In genomic region chr6:108168026-108168463, GRCh38 we compare ENCODE assay signal across 14 cellular contexts. TPM values are rescaled to one million over a fixed set of nuclear protein-coding genes. Genes with fewer than 3 reads are reported as not detected.
DNase-seq lines count a peak whose midpoint lies in the region; ATAC-seq, FAIRE-seq and TF ChIP-seq lines count a peak whose summit lies in the region.
"Had no signal": no experiment of that assay in that cellular context is flagged by ENCODE, and none has a peak within 500 bp of the region (broad histone marks: within the 10 kb centered on the region; RNA-seq: fewer than 3 reads in every experiment).

No MANE protein-coding gene starts in this region.

- no peak for TF ChIP-seq CTCF in natural killer cell (IDR thresholded peaks at IDR 0.05)
- no peak for TF ChIP-seq CTCF in upper lobe of right lung (IDR thresholded peaks at IDR 0.05)
- no peak for TF ChIP-seq CTCF in GM10266 (IDR thresholded peaks at IDR 0.05; ENCODE audit: control insufficient read depth, insufficient read depth, low read depth, missing control alignments)

- no peak for FAIRE-seq in GM12892 (lab: Jason Lieb, UNC)
- FAIRE-seq: GM12891 had no signal

- no peak for ATAC-seq in right cardiac atrium
- ATAC-seq in left ventricle myocardium superior: no peak
- ATAC-seq in natural killer cell: peak in 2 of 3 donors; percentile 9 to 27
- peak; percentile 8 for ATAC-seq in upper lobe of right lung
- ATAC-seq in GM18505 (IDR thresholded peaks at IDR 0.05; ENCODE audit: unreplicated experiment): no peak

- no peaks in the 10 kb centered on the region for H3K9me3 Mint-ChIP-seq in natural killer cell
- H3K9me3 Mint-ChIP-seq: activated T-helper 2 cell treated with anti-CD3 and anti-CD28 coated beads, Interferon-gamma antibody, Interleukin-2, Interleukin-4, amounts not matched to agents 10 μg/mL and 5 μg/mL and 100 μg/mL, durations not matched to agents 14 hours and 24 hours and 36 hours had no signal

- WGBS in right cardiac atrium: 33% methylated on average over 28 of the region's 28 CpGs

- no peak overlapping the region for H3K27ac Mint-ChIP-seq in natural killer cell

- intact Hi-C loops in right cardiac atrium (cut with DNase I): no loop called here
- intact Hi-C loops in left ventricle myocardium superior (cut with micrococcal nuclease): no loop called here
- intact Hi-C loops in natural killer cell (cut with micrococcal nuclease): no loop called here
- intact Hi-C loops in upper lobe of right lung (cut with DNase I): no loop called here

- no peak overlapping the region for H3K27ac ChIP-seq in right cardiac atrium (ENCODE audit: low read length)
- peak overlapping the region; percentile 29 for H3K27ac ChIP-seq in cingulate gyrus (ENCODE audit: low read depth, low read length)
- H3K27ac ChIP-seq in upper lobe of right lung: no peak overlapping the region
- H3K27ac ChIP-seq: C4-2B had no signal

- TF ChIP-seq POLR2A in GM18505 (IDR thresholded peaks at IDR 0.05; ENCODE audit: borderline replicate concordance, extremely low read depth, insufficient read depth, insufficient read length): no peak
- no peak for TF ChIP-seq POLR2A in GM12892 (IDR thresholded peaks at IDR 0.05; ENCODE audit: low read depth, low read length)

- H3K9me3 ChIP-seq in right cardiac atrium (ENCODE audit: control insufficient read depth, low read length) (no peaks in the 10 kb centered on the region), upper lobe of right lung (no peaks in the 10 kb centered on the region)

- peak overlapping the region; percentile 33 for H3K4me3 ChIP-seq in right cardiac atrium (ENCODE audit: low read length)
- peak overlapping the region; percentile 26 for H3K4me3 ChIP-seq in upper lobe of right lung

- H3K36me3 Mint-ChIP-seq in natural killer cell: no peaks in the 10 kb centered on the region

- H3K36me3 ChIP-seq in upper lobe of right lung: no peaks in the 10 kb centered on the region

- H3K4me1 ChIP-seq in right cardiac atrium (ENCODE audit: control insufficient read depth, insufficient read depth, low read length) (peaks cover 4% of the 10 kb centered on the region), upper lobe of right lung (peaks cover 50% of the 10 kb centered on the region)

- H3K4me3 Mint-ChIP-seq in natural killer cell: peak overlapping the region; percentile 47

- H3K4me1 Mint-ChIP-seq in natural killer cell: peaks cover 21 to 37% of the 10 kb centered on the region in 2 donors

- DNase-seq in right cardiac atrium: no peak
- DNase-seq in left ventricle myocardium superior: no peak
- no peak for DNase-seq in natural killer cell
- DNase-seq in upper lobe of right lung: no peak
- DNase-seq in GM12892 (ENCODE audit: insufficient read length): no peak
- no peak for DNase-seq in GM10266 (ENCODE audit: extremely low spot score)
- DNase-seq: Karpas-422, NCI-H345 had no signal

- H3K27me3 ChIP-seq in right cardiac atrium (ENCODE audit: control insufficient read depth, insufficient read depth): no peaks in the 10 kb centered on the region
- peaks cover 100% of the 10 kb centered on the region for H3K27me3 ChIP-seq in upper lobe of right lung

- peaks cover 70 to 85% of the 10 kb centered on the region in 2 donors for H3K27me3 Mint-ChIP-seq in natural killer cell (ENCODE audit: low read depth in 2 of 2)

RNA-seq across cellular contexts. Expression of gene NR2E1, which starts 2.2 kb away (rescaled TPM):
- not detected for total RNA-seq in right cardiac atrium
- not detected for polyA plus RNA-seq in right cardiac atrium
- not detected for total RNA-seq in left ventricle myocardium superior
- not detected for total RNA-seq in natural killer cell
- not detected for total RNA-seq in upper lobe of right lung
- not detected for polyA plus RNA-seq in GM12892 (2012; ENCODE audit: missing spikeins)
- total RNA-seq: activated T-helper 2 cell treated with anti-CD3 and anti-CD28 coated beads, Interferon-gamma antibody, Interleukin-2, Interleukin-4, amounts not matched to agents 10 μg/mL and 5 μg/mL and 100 μg/mL, durations not matched to agents 14 hours and 24 hours and 36 hours; pulmonary artery endothelial cell had no signal

Comparison
In these comparisons a context has a peak if more than half of its experiments do, and no peak if none do; other contexts are left out.
1. ATAC-seq: peak in natural killer cell (2 of 3) and upper lobe of right lung (single experiment); none in right cardiac atrium (0 of 2), left ventricle myocardium superior (single experiment) and GM18505 (single experiment).